ENCODE assay signal across 8 cellular contexts in the genomic region with DNA sequence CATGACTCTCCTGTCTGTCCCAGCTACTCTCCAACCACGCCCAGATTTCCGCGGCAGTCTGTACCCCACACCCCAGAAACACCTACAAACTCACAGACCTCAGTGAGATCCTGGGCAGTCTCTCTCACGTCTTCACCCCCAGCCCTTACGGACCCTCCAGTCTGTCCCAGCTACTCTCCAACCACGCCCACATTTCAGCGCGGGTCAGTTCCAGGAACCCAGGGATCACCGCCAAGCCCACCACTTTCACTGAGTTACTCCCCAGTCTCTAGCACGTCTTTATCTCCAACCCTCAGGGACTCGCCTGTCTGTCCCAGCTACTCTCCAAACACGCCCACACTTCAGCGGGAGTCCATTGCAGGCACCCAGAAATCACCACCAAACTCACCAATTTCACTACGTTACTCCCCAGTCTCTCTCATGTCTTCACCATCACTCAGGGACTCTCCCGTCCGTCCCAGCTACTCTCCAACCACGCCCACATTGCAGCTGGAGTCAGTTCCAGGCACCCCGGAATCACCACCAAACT.
DNase-seq lines count a peak whose midpoint lies in the region; ATAC-seq, FAIRE-seq and TF ChIP-seq lines count a peak whose summit lies in the region.
"Not testable (repeated sequence)": the region's sequence is repeated elsewhere in the genome, so short reads cannot be mapped to it uniquely, and the experiment has no call there.

No MANE protein-coding gene starts in this region.

- DNase-seq in CD14-positive monocyte (ENCODE audit: low spot score) (peak; percentile 50), T-helper 9 cell (peak; percentile 7), dermis blood vessel endothelial cell (peak; percentile 27), left cardiac atrium (peak; percentile 28), lower lobe of right lung (peak; percentile 64), pancreas (peak in 4 of 6 donors; percentile 27 to 66 (median 50)), tibial artery (peak; percentile 23 to 64)
- DNase-seq in activated T-cell treated with anti-CD3 and anti-CD28 coated beads, Interleukin-2, amount 50 U/mL, for 48 hours: peak; percentile 31

- peaks cover 41 to 77% (median 66%) of the 10 kb centered on the region in 7 donors for H3K9me3 Mint-ChIP-seq in CD14-positive monocyte

- not testable (repeated sequence) for H3K27ac Mint-ChIP-seq in CD14-positive monocyte

- not testable (repeated sequence) for H3K4me1 Mint-ChIP-seq in CD14-positive monocyte

- intact Hi-C loops in CD14-positive monocyte (cut with micrococcal nuclease); left cardiac atrium (cut with DNase I); lower lobe of right lung (cut with DNase I); pancreas (cut with DNase I); tibial artery (cut with DNase I; ENCODE audit: low total_unique reads): not testable (repeated sequence)

- TF ChIP-seq CTCF in CD14-positive monocyte (IDR thresholded peaks at IDR 0.05); lower lobe of right lung (IDR thresholded peaks at IDR 0.05); pancreas (IDR thresholded peaks at IDR 0.05); tibial artery (IDR thresholded peaks at IDR 0.05): not testable (repeated sequence)

- ATAC-seq in left cardiac atrium, lower lobe of right lung, pancreas: not testable (repeated sequence)

- not testable (repeated sequence) for H3K4me3 ChIP-seq in lower lobe of right lung, pancreas, tibial artery

- H3K36me3 Mint-ChIP-seq in CD14-positive monocyte: not testable (repeated sequence)

- not testable (repeated sequence) for H3K36me3 ChIP-seq in lower lobe of right lung, pancreas, tibial artery

- 48 to 54% methylated on average over 16 of the region's 18 CpGs for whole genome bisulfite sequencing in pancreas, 2 donors

- H3K4me3 Mint-ChIP-seq in CD14-positive monocyte: not testable (repeated sequence)

- H3K27ac ChIP-seq in lower lobe of right lung, pancreas, tibial artery: not testable (repeated sequence)

- not testable (repeated sequence) for H3K27me3 Mint-ChIP-seq in CD14-positive monocyte (ENCODE audit: low read depth in 3 of 3)

- H3K27me3 ChIP-seq in lower lobe of right lung (ENCODE audit: low read depth); pancreas; tibial artery: not testable (repeated sequence)

- H3K9me3 ChIP-seq in lower lobe of right lung (peaks cover 19% of the 10 kb centered on the region), tibial artery (peaks cover 0 to 22% (median 21%) of the 10 kb centered on the region in 3 donors)
- not testable (repeated sequence) for H3K9me3 ChIP-seq in pancreas

- FAIRE-seq in pancreas (lab: Jason Lieb, UNC): not testable (repeated sequence)

- not testable (repeated sequence) for H3K4me1 ChIP-seq in lower lobe of right lung, pancreas, tibial artery

Comparison
In these comparisons a context has a peak if more than half of its experiments do, and no peak if none do; other contexts are left out.
1. DNase-seq: peak in every context shown above with its lines; median percentile 64 in lower lobe of right lung; 50 in CD14-positive monocyte; 50 in pancreas; 44 in tibial artery; 31 in activated T-cell treated with anti-CD3 and anti-CD28 coated beads, Interleukin-2, amount 50 U/mL, for 48 hours; 28 in left cardiac atrium; 27 in dermis blood vessel endothelial cell; 7 in T-helper 9 cell.